Comparison of ENCODE assay signal across 1 cellular context in genomic region chr15:30030350-30030749, GRCh38.
TF ChIP-seq lines count a peak whose summit lies in the region.

No MANE protein-coding gene starts in this region.

TF ChIP-seq in K562, 482 proteins besides CTCF, POLR2A, EP300 and RAD21:
- TF ChIP-seq ZNF146 (CRISPR knock-in tag; IDR thresholded peaks at IDR 0.05; ENCODE audit: unreplicated experiment) (peak; percentile 28), ZNF592 (IDR thresholded peaks at IDR 0.05) (no peak), ELF1 (tag; IDR thresholded peaks at IDR 0.05) (no peak)
TF ChIP-seq in K562: peak in this region for 1.
